In the genomic region with DNA sequence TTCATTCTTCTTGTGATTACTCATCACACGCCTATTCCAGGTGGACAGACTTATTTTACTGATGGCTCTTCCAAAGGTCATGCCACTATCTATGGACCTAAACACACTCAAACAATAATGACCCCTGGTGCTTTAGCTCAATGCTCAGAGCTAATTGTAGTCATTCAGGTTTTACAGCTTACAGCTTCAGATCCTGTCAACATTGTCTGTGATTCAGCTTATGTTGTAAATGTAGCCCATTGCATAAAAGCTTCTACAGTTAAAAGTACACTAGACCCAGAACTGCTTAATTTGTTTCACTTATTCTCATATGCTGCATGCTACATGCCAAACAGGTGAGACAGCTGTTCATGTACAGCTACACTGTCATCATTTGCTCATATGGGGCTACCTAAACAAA, we compare ENCODE assay signal across 1 cellular context.
TF ChIP-seq lines count a peak whose summit lies in the region.

No MANE protein-coding gene starts in this region.

TF ChIP-seq in IMR-90, 13 proteins besides CTCF, POLR2A, EP300 and RAD21 (continued from another document):
- TF ChIP-seq, protein P1, sequence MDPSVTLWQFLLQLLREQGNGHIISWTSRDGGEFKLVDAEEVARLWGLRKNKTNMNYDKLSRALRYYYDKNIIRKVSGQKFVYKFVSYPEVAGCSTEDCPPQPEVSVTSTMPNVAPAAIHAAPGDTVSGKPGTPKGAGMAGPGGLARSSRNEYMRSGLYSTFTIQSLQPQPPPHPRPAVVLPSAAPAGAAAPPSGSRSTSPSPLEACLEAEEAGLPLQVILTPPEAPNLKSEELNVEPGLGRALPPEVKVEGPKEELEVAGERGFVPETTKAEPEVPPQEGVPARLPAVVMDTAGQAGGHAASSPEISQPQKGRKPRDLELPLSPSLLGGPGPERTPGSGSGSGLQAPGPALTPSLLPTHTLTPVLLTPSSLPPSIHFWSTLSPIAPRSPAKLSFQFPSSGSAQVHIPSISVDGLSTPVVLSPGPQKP (IDR thresholded peaks at IDR 0.05; ENCODE audit: borderline replicate concordance, low read depth, low read length): no peak
